1 cellular context compared by ENCODE assay signal in the genomic region with DNA sequence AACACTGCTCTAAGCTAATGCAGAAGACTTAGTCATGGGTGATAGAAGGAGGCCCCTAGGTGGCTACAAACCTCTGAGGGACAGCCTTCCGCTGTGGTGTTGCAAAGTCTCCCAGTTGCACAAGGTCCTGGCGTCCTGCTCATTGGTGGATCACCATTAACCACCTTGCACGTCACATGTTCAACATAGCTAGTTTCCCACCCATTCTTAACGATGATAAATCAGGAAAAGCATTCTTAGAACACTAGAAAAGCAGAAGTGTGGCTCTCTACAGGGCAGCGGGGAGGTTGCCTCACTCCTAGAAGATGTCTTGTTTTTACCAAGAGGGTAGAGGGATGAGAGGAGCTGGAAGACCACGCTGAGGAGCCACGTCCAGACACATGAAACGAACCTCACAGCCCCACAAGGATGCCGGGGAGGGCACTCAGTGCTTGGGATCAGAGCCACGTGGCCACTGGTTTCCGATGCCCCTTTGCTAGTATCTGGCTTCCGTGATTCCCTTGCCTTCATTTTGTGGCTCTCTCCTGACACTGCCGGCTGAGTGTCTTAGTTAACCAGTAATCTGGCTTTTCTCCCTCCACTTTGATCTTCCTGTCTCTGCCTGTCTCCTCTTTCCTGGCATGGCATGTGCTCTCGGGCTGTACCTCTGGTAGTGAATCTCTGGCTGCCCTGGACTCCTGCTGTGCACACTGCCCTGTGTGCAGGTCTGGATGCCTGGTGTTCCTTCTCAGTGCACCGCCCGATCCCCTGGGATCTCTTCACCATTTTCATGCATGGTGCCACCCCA.
TF ChIP-seq lines count a peak whose summit lies in the region.

No MANE protein-coding gene starts in this region.

TF ChIP-seq in GM12878, 131 proteins besides CTCF, POLR2A, EP300 and RAD21 (continued from another document and continues in another):
- TF ChIP-seq, protein P1, sequence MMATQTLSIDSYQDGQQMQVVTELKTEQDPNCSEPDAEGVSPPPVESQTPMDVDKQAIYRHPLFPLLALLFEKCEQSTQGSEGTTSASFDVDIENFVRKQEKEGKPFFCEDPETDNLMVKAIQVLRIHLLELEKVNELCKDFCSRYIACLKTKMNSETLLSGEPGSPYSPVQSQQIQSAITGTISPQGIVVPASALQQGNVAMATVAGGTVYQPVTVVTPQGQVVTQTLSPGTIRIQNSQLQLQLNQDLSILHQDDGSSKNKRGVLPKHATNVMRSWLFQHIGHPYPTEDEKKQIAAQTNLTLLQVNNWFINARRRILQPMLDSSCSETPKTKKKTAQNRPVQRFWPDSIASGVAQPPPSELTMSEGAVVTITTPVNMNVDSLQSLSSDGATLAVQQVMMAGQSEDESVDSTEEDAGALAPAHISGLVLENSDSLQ (IDR thresholded peaks at IDR 0.05) = peak; percentile 39; the same call in 1 of the 2 replicates
- TF ChIP-seq BHLHE40 (IDR thresholded peaks at IDR 0.05; ENCODE audit: borderline replicate concordance in 1 of 2, low read depth in 2 of 2, low read length in 1 of 2) (no peak), SP1 (IDR thresholded peaks at IDR 0.05; ENCODE audit: low read depth, low read length) (no peak), MLLT1 (IDR thresholded peaks at IDR 0.05) (0 out of 2 replicates have a peak, but pooled peaks have one; percentile 26), ZNF592 (IDR thresholded peaks at IDR 0.05) (no peak), GATAD2B (conservative IDR thresholded peaks at IDR 0.05; ENCODE audit: low read depth) (no peak), ZSCAN29 (IDR thresholded peaks at IDR 0.05) (no peak), NBN (IDR thresholded peaks at IDR 0.05) (no peak), ZBTB4 (CRISPR knock-in tag; IDR thresholded peaks at IDR 0.05) (no peak), E4F1 (IDR thresholded peaks at IDR 0.05; ENCODE audit: borderline replicate concordance, partially characterized antibody) (no peak), ATF7 (IDR thresholded peaks at IDR 0.05; ENCODE audit: low read depth) (peak; percentile 18; the same call in 1 of the 2 replicates), YBX1 (IDR thresholded peaks at IDR 0.05) (no peak), JUNB (IDR thresholded peaks at IDR 0.05) (no peak), RAD51 (IDR thresholded peaks at IDR 0.05) (no peak), CUX1 (IDR thresholded peaks at IDR 0.05; ENCODE audit: insufficient replicate concordance, low read depth, low read length) (no peak), RB1 (IDR thresholded peaks at IDR 0.05; ENCODE audit: borderline replicate concordance) (no peak), RBBP5 (conservative IDR thresholded peaks at IDR 0.05) (no peak), SREBF2 (IDR thresholded peaks at IDR 0.05; ENCODE audit: low read length) (no peak), PBX3 (IDR thresholded peaks at IDR 0.05; ENCODE audit: insufficient replicate concordance, low read depth, low read length) (peak; percentile 20), SPI1 (IDR thresholded peaks at IDR 0.05; ENCODE audit: borderline replicate concordance, insufficient read depth, low read depth, low read length) (peak; percentile 90), SRF (IDR thresholded peaks at IDR 0.05; ENCODE audit: low read depth in 2 of 2, low read length in 2 of 2) (no peak), ETV6 (conservative IDR thresholded peaks at IDR 0.05 in 1 of 2, IDR thresholded peaks at IDR 0.05 in 1 of 2; ENCODE audit: borderline replicate concordance in 1 of 2, low read depth in 1 of 2) (no peak), TCF3 (IDR thresholded peaks at IDR 0.05; ENCODE audit: borderline replicate concordance, insufficient read depth, low read depth, low read length) (no peak)
- TF ChIP-seq, protein P2, sequence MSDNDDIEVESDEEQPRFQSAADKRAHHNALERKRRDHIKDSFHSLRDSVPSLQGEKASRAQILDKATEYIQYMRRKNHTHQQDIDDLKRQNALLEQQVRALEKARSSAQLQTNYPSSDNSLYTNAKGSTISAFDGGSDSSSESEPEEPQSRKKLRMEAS (IDR thresholded peaks at IDR 0.05; ENCODE audit: low read depth, low read length) = no peak
- TF ChIP-seq, protein P3, sequence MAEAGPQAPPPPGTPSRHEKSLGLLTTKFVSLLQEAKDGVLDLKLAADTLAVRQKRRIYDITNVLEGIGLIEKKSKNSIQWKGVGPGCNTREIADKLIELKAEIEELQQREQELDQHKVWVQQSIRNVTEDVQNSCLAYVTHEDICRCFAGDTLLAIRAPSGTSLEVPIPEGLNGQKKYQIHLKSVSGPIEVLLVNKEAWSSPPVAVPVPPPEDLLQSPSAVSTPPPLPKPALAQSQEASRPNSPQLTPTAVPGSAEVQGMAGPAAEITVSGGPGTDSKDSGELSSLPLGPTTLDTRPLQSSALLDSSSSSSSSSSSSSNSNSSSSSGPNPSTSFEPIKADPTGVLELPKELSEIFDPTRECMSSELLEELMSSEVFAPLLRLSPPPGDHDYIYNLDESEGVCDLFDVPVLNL (IDR thresholded peaks at IDR 0.05; ENCODE audit: low read depth, low read length) = no peak
- TF ChIP-seq, protein P4, sequence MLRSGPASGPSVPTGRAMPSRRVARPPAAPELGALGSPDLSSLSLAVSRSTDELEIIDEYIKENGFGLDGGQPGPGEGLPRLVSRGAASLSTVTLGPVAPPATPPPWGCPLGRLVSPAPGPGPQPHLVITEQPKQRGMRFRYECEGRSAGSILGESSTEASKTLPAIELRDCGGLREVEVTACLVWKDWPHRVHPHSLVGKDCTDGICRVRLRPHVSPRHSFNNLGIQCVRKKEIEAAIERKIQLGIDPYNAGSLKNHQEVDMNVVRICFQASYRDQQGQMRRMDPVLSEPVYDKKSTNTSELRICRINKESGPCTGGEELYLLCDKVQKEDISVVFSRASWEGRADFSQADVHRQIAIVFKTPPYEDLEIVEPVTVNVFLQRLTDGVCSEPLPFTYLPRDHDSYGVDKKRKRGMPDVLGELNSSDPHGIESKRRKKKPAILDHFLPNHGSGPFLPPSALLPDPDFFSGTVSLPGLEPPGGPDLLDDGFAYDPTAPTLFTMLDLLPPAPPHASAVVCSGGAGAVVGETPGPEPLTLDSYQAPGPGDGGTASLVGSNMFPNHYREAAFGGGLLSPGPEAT (IDR thresholded peaks at IDR 0.05; ENCODE audit: low read depth) = no peak
